8 cellular contexts compared by ENCODE assay signal in genomic region chr4:127781303-127782024, GRCh38. TPM values are rescaled to one million over a fixed set of nuclear protein-coding genes. Genes with fewer than 3 reads are reported as not detected.
DNase-seq lines count a peak whose midpoint lies in the region; ATAC-seq and TF ChIP-seq lines count a peak whose summit lies in the region.

No MANE protein-coding gene starts in this region.

- H2BK20ac ChIP-seq in H9 (ENCODE audit: low read depth, low read length, poor library complexity, severe bottlenecking): no peak overlapping the region

- no peak overlapping the region for H4K8ac ChIP-seq in H9 (replicated peaks; ENCODE audit: insufficient read length, low read depth, low read length)

- H3K27ac ChIP-seq in H9 (ENCODE audit: insufficient read length, low read depth, low read length) (no peak overlapping the region), layer of hippocampus (ENCODE audit: low read depth, low read length) (peak overlapping the region; percentile 85)

- in situ Hi-C loops in GM13976 (cut with MboI; ENCODE audit: low sequenced_read_pairs, unreplicated experiment): no loop called here

- peaks cover 10% of the 10 kb centered on the region for H3K23me2 ChIP-seq in H9 (ENCODE audit: insufficient read length, low read depth, low read length, poor library complexity, severe bottlenecking)

- H3K27me3 ChIP-seq in H9 (ENCODE audit: insufficient read depth, low read length) (peaks cover 7% of the 10 kb centered on the region; the same call in 1 of the 2 replicates), layer of hippocampus (ENCODE audit: control insufficient read depth, insufficient read depth, low read length) (no peaks in the 10 kb centered on the region)

- H3K23ac ChIP-seq in H9 (ENCODE audit: insufficient read length, low read depth, low read length): no peak overlapping the region

- H3K9me3 Mint-ChIP-seq in H9: peaks cover 0 to 6% of the 10 kb centered on the region in 2 experiments; a peak in 2 of 5 replicates
- no peaks in the 10 kb centered on the region for H3K9me3 Mint-ChIP-seq in central memory CD8-positive, alpha-beta T cell
- peaks cover 0 to 5% of the 10 kb centered on the region in 2 donors for H3K9me3 Mint-ChIP-seq in stimulated activated naive CD8-positive, alpha-beta T cell treated with anti-CD3 and anti-CD28 coated beads, Interleukin-15, amount 100 ng/mL, for 72 hours

- H2BK12ac ChIP-seq in H9 (ENCODE audit: insufficient read length, low read depth, low read length): no peak overlapping the region

- H3K79me2 ChIP-seq in H9 (ENCODE audit: insufficient read depth, low read length): no peaks in the 10 kb centered on the region

- H3K9ac ChIP-seq in H9 (ENCODE audit: extremely low read depth, insufficient read length, low read length): peak overlapping the region; percentile 16

- peak; percentile 33 for ATAC-seq in central memory CD8-positive, alpha-beta T cell (replicated peaks; ENCODE audit: extremely low read depth, poor library complexity, severe bottlenecking)
- peak; percentile 40 for ATAC-seq in stimulated activated naive CD8-positive, alpha-beta T cell treated with anti-CD3 and anti-CD28 coated beads, Interleukin-15, amount 100 ng/mL, for 72 hours

- no peak overlapping the region for H4K91ac ChIP-seq in H9 (ENCODE audit: insufficient read length, low read depth, low read length)

- H3K56ac ChIP-seq in H9 (ENCODE audit: insufficient read length, low read depth, low read length): no peak overlapping the region

- POLR2A ChIA-PET in GM10248 (lab: Yijun Ruan, JAX): interaction anchor here (0.6 to 1.4 kb wide), 4 partner anchors 180 to 1314 kb away, joined by 4 to 11 read pairs (median 4); partner anchors contain the start of genes ABHD18, C4orf33, LARP1B and MFSD8

- TF ChIP-seq CTCF in GM13976 (IDR thresholded peaks at IDR 0.05; ENCODE audit: borderline replicate concordance, control extremely low read depth, extremely low read depth, insufficient read depth, missing control alignments): no peak
- TF ChIP-seq CTCF in H9 (conservative IDR thresholded peaks at IDR 0.05): no peak
- no peak for TF ChIP-seq CTCF in GM10248 (IDR thresholded peaks at IDR 0.05; ENCODE audit: control extremely low read depth, extremely low read depth, low read depth, missing control alignments)

- H3K27me3 Mint-ChIP-seq in H9 (ENCODE audit: low read depth): peaks cover 44% of the 10 kb centered on the region
- H3K27me3 Mint-ChIP-seq in central memory CD8-positive, alpha-beta T cell: peaks cover 80% of the 10 kb centered on the region
- H3K27me3 Mint-ChIP-seq in stimulated activated naive CD8-positive, alpha-beta T cell treated with anti-CD3 and anti-CD28 coated beads, Interleukin-15, amount 100 ng/mL, for 72 hours: peaks cover 76% of the 10 kb centered on the region

- H3K4me3 Mint-ChIP-seq in H9: peak overlapping the region; percentile 67 to 78; a peak in 4 of 5 replicates
- H3K4me3 Mint-ChIP-seq in central memory CD8-positive, alpha-beta T cell: peak overlapping the region; percentile 77
- H3K4me3 Mint-ChIP-seq in stimulated activated naive CD8-positive, alpha-beta T cell treated with anti-CD3 and anti-CD28 coated beads, Interleukin-15, amount 100 ng/mL, for 72 hours: peak overlapping the region; percentile 87 to 95

- no CpG with 5 or more reads among the region's 43 CpGs for WGBS in H9 (ENCODE audit: extremely low coverage, insufficient read length, low lambda C conversion rate)

- H2BK15ac ChIP-seq in H9 (ENCODE audit: low read depth, low read length): no peak overlapping the region

- H3K27ac Mint-ChIP-seq in H9: no peak overlapping the region; a peak in 1 of 7 replicates
- H3K27ac Mint-ChIP-seq in central memory CD8-positive, alpha-beta T cell (ENCODE audit: low read depth): no peak overlapping the region
- H3K27ac Mint-ChIP-seq in stimulated activated naive CD8-positive, alpha-beta T cell treated with anti-CD3 and anti-CD28 coated beads, Interleukin-15, amount 100 ng/mL, for 72 hours: peak overlapping the region; percentile 85 to 93

- peaks cover 0 to 6% (median 0%) of the 10 kb centered on the region in 3 experiments; a peak in 4 of 7 replicates for H3K36me3 Mint-ChIP-seq in H9 (ENCODE audit: insufficient read depth in 1 of 3, low read depth in 3 of 3)
- H3K36me3 Mint-ChIP-seq in central memory CD8-positive, alpha-beta T cell (ENCODE audit: insufficient read depth): peaks cover 4% of the 10 kb centered on the region

- CTCF ChIA-PET in GM10248 (lab: Yijun Ruan, JAX): interaction anchor here (0.8 to 2.2 kb wide), 4 partner anchors 18 to 184 kb away, joined by 3 to 6 read pairs (median 5); no protein-coding TSS in a partner anchor

- H3T11ph ChIP-seq in H9 (ENCODE audit: low read length): no peak overlapping the region

- H3K9me3 ChIP-seq in H9 (ENCODE audit: control insufficient read depth, low read depth, low read length): no peaks in the 10 kb centered on the region

- H3K4ac ChIP-seq in H9 (ENCODE audit: low read depth, low read length): no peak overlapping the region

- H3K14ac ChIP-seq in H9 (ENCODE audit: insufficient read depth, low read length): peak overlapping the region; percentile 68

- H2AFZ ChIP-seq in H9 (ENCODE audit: low read length): no peak overlapping the region

- peak overlapping the region; percentile 83 for H3K18ac ChIP-seq in H9 (ENCODE audit: insufficient read length, low read depth, low read length)

- H4K20me1 ChIP-seq in H9 (ENCODE audit: control insufficient read depth, insufficient read depth, insufficient read length): no peaks in the 10 kb centered on the region

- DNase-seq in GM13976 (ENCODE audit: low spot score): peak; percentile 10
- no peak for DNase-seq in H9
- peak; percentile 53 for DNase-seq in LHCN-M2 (ENCODE audit: low read depth)
- no peak for DNase-seq in central memory CD8-positive, alpha-beta T cell (ENCODE audit: low spot score in 2 of 2)
- peak in 1 of 2 donors; percentile 52 for DNase-seq in stimulated activated naive CD8-positive, alpha-beta T cell treated with anti-CD3 and anti-CD28 coated beads, Interleukin-15, amount 100 ng/mL, for 72 hours
- DNase-seq in NCI-H226: no peak
- no peak for DNase-seq in GM10248 (ENCODE audit: extremely low spot score)

- H3K4me1 ChIP-seq in H9 (ENCODE audit: insufficient read depth, low read length): no peaks in the 10 kb centered on the region; the same call in 1 of the 2 replicates

- H2AK5ac ChIP-seq in H9 (ENCODE audit: insufficient read length, low read length): no peak overlapping the region

- no peak overlapping the region for H2BK120ac ChIP-seq in H9 (ENCODE audit: low read depth, low read length, poor library complexity, severe bottlenecking)

- no peak overlapping the region for H2BK5ac ChIP-seq in H9 (ENCODE audit: insufficient read length, low read length)

- H3K4me2 ChIP-seq in H9 (ENCODE audit: insufficient read depth, insufficient read length, low read length): peak overlapping the region; percentile 89

- no peak overlapping the region for H4K5ac ChIP-seq in H9 (ENCODE audit: insufficient read length, low read depth, low read length)

- peaks cover 19 to 23% of the 10 kb centered on the region in 2 experiments for H3K4me1 Mint-ChIP-seq in H9
- H3K4me1 Mint-ChIP-seq in central memory CD8-positive, alpha-beta T cell: peaks cover 18% of the 10 kb centered on the region
- peaks cover 42% of the 10 kb centered on the region for H3K4me1 Mint-ChIP-seq in stimulated activated naive CD8-positive, alpha-beta T cell treated with anti-CD3 and anti-CD28 coated beads, Interleukin-15, amount 100 ng/mL, for 72 hours

- H3K79me1 ChIP-seq in H9 (ENCODE audit: insufficient read depth, low read depth, low read length, poor library complexity, severe bottlenecking): no peaks in the 10 kb centered on the region

RNA-seq across cellular contexts. Expression of gene HSPA4L, which starts 0.7 kb away (rescaled TPM):
- total RNA-seq in H9 (2021) (5.3 and 5.6 TPM in 2 replicates), LHCN-M2 (2014; rRNA removed) (8.8 and 11.3 TPM in 2 replicates)
- 2.3 TPM for polyA plus RNA-seq in LHCN-M2 (2012)

RNA-seq across cellular contexts. Expression of gene SLC25A31, which starts 51.3 kb away (rescaled TPM):
- total RNA-seq in H9 (2021) (not detected in 2 replicates), LHCN-M2 (2014; rRNA removed) (not detected in 2 replicates)
- polyA plus RNA-seq in LHCN-M2 (2012): not detected

Comparison
In these comparisons a context has a peak if more than half of its experiments do, and no peak if none do; other contexts are left out.
1. DNase-seq: peak in GM13976 (single experiment) and LHCN-M2 (single experiment); none in H9 (single experiment), central memory CD8-positive, alpha-beta T cell (0 of 2), NCI-H226 (single experiment) and GM10248 (single experiment).
2. H3K27ac Mint-ChIP-seq: peak in stimulated activated naive CD8-positive, alpha-beta T cell treated with anti-CD3 and anti-CD28 coated beads, Interleukin-15, amount 100 ng/mL, for 72 hours (2 of 2); none in H9 (0 of 3) and central memory CD8-positive, alpha-beta T cell (single experiment).
3. Peak in every context shown above with its lines, with median percentiles within 50 percentile points of each other: H3K4me3 Mint-ChIP-seq.